Comparison of ENCODE assay signal across 1 cellular context in genomic region chr16:9138731-9139501, GRCh38.
A peak's percentile ranks its signal among the peaks of the same experiment; 100 is the strongest.
TF ChIP-seq lines count a peak whose summit lies in the region.

No MANE protein-coding gene starts in this region.

TF ChIP-seq in H1, 55 proteins besides CTCF, POLR2A, EP300 and RAD21 (continued from another document):
- TF ChIP-seq CHD2 (IDR thresholded peaks at IDR 0.05; ENCODE audit: low read length) (no peak), RFX5 (IDR thresholded peaks at IDR 0.05; ENCODE audit: borderline replicate concordance, low read depth, low read length) (no peak), NRF1 (IDR thresholded peaks at IDR 0.05; ENCODE audit: low read depth, low read length) (no peak), HDAC6 (IDR thresholded peaks at IDR 0.05; ENCODE audit: low read depth, low read length) (no peak), KDM4A (IDR thresholded peaks at IDR 0.05; ENCODE audit: low read depth, low read length, severe bottlenecking) (no peak), CHD7 (IDR thresholded peaks at IDR 0.05; ENCODE audit: insufficient replicate concordance, low read length) (no peak), BACH1 (IDR thresholded peaks at IDR 0.05; ENCODE audit: low read length) (0 out of 2 replicates have a peak, but pooled peaks have one; percentile 25), TBP (IDR thresholded peaks at IDR 0.05; ENCODE audit: low read depth, low read length) (0 out of 2 replicates have a peak, but pooled peaks have one; percentile 17), CREB1 (IDR thresholded peaks at IDR 0.05) (0 out of 2 replicates have a peak, but pooled peaks have one; percentile 30), SP1 (IDR thresholded peaks at IDR 0.05; ENCODE audit: low read depth, low read length) (no peak), KDM1A (IDR thresholded peaks at IDR 0.05; ENCODE audit: borderline replicate concordance, low read length) (no peak)
